In genomic region chr6:1199981-1200637, GRCh38 we compare ENCODE assay signal across 18 cellular contexts.
"Had no signal": no experiment of that assay in that cellular context is flagged by ENCODE, and none has a peak within 500 bp of the region (broad histone marks: within the 10 kb centered on the region; RNA-seq: fewer than 3 reads in every experiment).

No MANE protein-coding gene starts in this region.

- H3K9me3 ChIP-seq: ascending aorta, psoas muscle had no signal

- H3K36me3 ChIP-seq: ascending aorta, gastroesophageal sphincter, thoracic aorta, WERI-Rb-1 had no signal

- H3K27me3 ChIP-seq: ascending aorta, gastroesophageal sphincter had no signal

- ATAC-seq: activated CD8-positive, alpha-beta T cell treated with anti-CD3 and anti-CD28 coated beads, Interleukin-2, amount 10 ng/mL, durations not matched to agents 7 days and 5 days; activated naive CD8-positive, alpha-beta T cell treated with anti-CD3 and anti-CD28 coated beads, Interleukin-2, amount 50 U/mL, for 24 hours; gastroesophageal sphincter; left cardiac atrium; natural killer cell treated with Interleukin-12 subunit alpha and Interleukin-12 subunit beta and Interleukin-15 and Interleukin-18, amount 100 ng/mL, for 72 hours; psoas muscle; stimulated activated naive CD8-positive, alpha-beta T cell treated with anti-CD3 and anti-CD28 coated beads, Interleukin-15, amount 100 ng/mL, for 72 hours had no signal

- H3K4me1 ChIP-seq: ascending aorta, gastroesophageal sphincter, psoas muscle had no signal

- H3K9me3 Mint-ChIP-seq: activated naive CD8-positive, alpha-beta T cell treated with anti-CD3 and anti-CD28 coated beads, Interleukin-2, amount 50 U/mL, for 24 hours had no signal

- H3K4me3 Mint-ChIP-seq: activated CD8-positive, alpha-beta T cell treated with anti-CD3 and anti-CD28 coated beads, Interleukin-2, amount 10 ng/mL, durations not matched to agents 7 days and 5 days; activated naive CD8-positive, alpha-beta T cell treated with anti-CD3 and anti-CD28 coated beads, Interleukin-2, amount 50 U/mL, for 24 hours; natural killer cell treated with Interleukin-12 subunit alpha and Interleukin-12 subunit beta and Interleukin-15 and Interleukin-18, amount 100 ng/mL, for 72 hours; stimulated activated naive CD8-positive, alpha-beta T cell treated with anti-CD3 and anti-CD28 coated beads, Interleukin-15, amount 100 ng/mL, for 72 hours had no signal

- H3K4me3 ChIP-seq: ascending aorta, gastroesophageal sphincter, lung, psoas muscle, thoracic aorta had no signal

- H3K27ac ChIP-seq: ascending aorta, gastroesophageal sphincter, psoas muscle, thoracic aorta, WERI-Rb-1 had no signal

- H3K36me3 Mint-ChIP-seq: natural killer cell treated with Interleukin-12 subunit alpha and Interleukin-12 subunit beta and Interleukin-15 and Interleukin-18, amount 100 ng/mL, for 72 hours had no signal

- H3K27ac Mint-ChIP-seq: activated CD8-positive, alpha-beta T cell treated with anti-CD3 and anti-CD28 coated beads, Interleukin-2, amount 10 ng/mL, durations not matched to agents 7 days and 5 days; activated naive CD8-positive, alpha-beta T cell treated with anti-CD3 and anti-CD28 coated beads, Interleukin-2, amount 50 U/mL, for 24 hours; natural killer cell treated with Interleukin-12 subunit alpha and Interleukin-12 subunit beta and Interleukin-15 and Interleukin-18, amount 100 ng/mL, for 72 hours; stimulated activated naive CD8-positive, alpha-beta T cell treated with anti-CD3 and anti-CD28 coated beads, Interleukin-15, amount 100 ng/mL, for 72 hours had no signal

- DNase-seq: activated CD4-positive, alpha-beta T cell treated with anti-CD3 and anti-CD28 coated beads for 48 hours; activated CD8-positive, alpha-beta memory T cell treated with anti-CD3 and anti-CD28 coated beads, Interleukin-2, amount 50 U/mL, for 48 hours; activated CD8-positive, alpha-beta T cell treated with anti-CD3 and anti-CD28 coated beads, Interleukin-2, amount 10 ng/mL, durations not matched to agents 7 days and 5 days; activated naive CD4-positive, alpha-beta T cell treated with Interleukin-2 at 50 U/mL for 16 hours; activated naive CD8-positive, alpha-beta T cell treated with anti-CD3 and anti-CD28 coated beads, Interleukin-2, amount 50 U/mL, for 24 hours; left cardiac atrium; occipital lobe; psoas muscle; stimulated activated CD4-positive, alpha-beta T cell treated with anti-CD3 and anti-CD28 coated beads, Interleukin-15, amount 100 ng/mL, for 24 hours; stimulated activated CD4-positive, alpha-beta T cell treated with anti-CD3 and anti-CD28 coated beads, Interleukin-4, amount 100 ng/mL, for 24 hours; stimulated activated naive CD8-positive, alpha-beta T cell treated with anti-CD3 and anti-CD28 coated beads, Interleukin-15, amount 100 ng/mL, for 72 hours; T-helper 1 cell; WERI-Rb-1 had no signal
